ENCODE assay signal across 9 cellular contexts in genomic region chr7:3399858-3400257, GRCh38.
DNase-seq lines count a peak whose midpoint lies in the region; ATAC-seq and TF ChIP-seq lines count a peak whose summit lies in the region.
"Had no signal": no experiment of that assay in that cellular context is flagged by ENCODE, and none has a peak within 500 bp of the region (broad histone marks: within the 10 kb centered on the region; RNA-seq: fewer than 3 reads in every experiment).

No MANE protein-coding gene starts in this region.

- no peak overlapping the region for H3K27ac ChIP-seq in AG04450 (ENCODE audit: low read depth, low read length)
- no peak overlapping the region for H3K27ac ChIP-seq in iPS DF 6.9 (ENCODE audit: low read length)
- H3K27ac ChIP-seq in vagina, result no peak overlapping the region
- H3K27ac ChIP-seq: ovary had no signal

- no CpG with 5 or more reads among the region's 2 CpGs for WGBS in iPS DF 6.9 (ENCODE audit: insufficient coverage, insufficient read length)

- POLR2A ChIA-PET in AG04450 (lab: Yijun Ruan, JAX), result no interaction called here

- H3K36me3 ChIP-seq in iPS DF 6.9 (ENCODE audit: control insufficient read depth, insufficient read depth, low read length) (no peaks in the 10 kb centered on the region), vagina (no peaks in the 10 kb centered on the region)
- H3K36me3 ChIP-seq: ovary had no signal

- intact Hi-C loops in vagina (cut with DNase I), result no loop called here

- ATAC-seq in GM18858 (IDR thresholded peaks at IDR 0.05; ENCODE audit: unreplicated experiment), result no peak

- in situ Hi-C loops in GM13976 (cut with MboI; ENCODE audit: low sequenced_read_pairs, unreplicated experiment), result no loop called here

- H3K27me3 ChIP-seq in AG04450 (ENCODE audit: control insufficient read depth, insufficient read depth, low read length) (no peaks in the 10 kb centered on the region), iPS DF 6.9 (ENCODE audit: control insufficient read depth, insufficient read depth, low read length) (no peaks in the 10 kb centered on the region), vagina (no peaks in the 10 kb centered on the region)
- H3K27me3 ChIP-seq: ovary had no signal

- CTCF ChIA-PET in AG04450 (lab: Charles Lee), result interaction anchor here (1.1 to 1.5 kb wide), 2 partner anchors 20 to 535 kb away, joined by 3 to 6 read pairs; no protein-coding TSS in a partner anchor

- no peak for TF ChIP-seq POLR2A in vagina (IDR thresholded peaks at IDR 0.05)

- H3K4me3 ChIP-seq in AG04450 (ENCODE audit: low read depth, low read length), result no peak overlapping the region
- no peak overlapping the region for H3K4me3 ChIP-seq in iPS DF 6.9 (ENCODE audit: low read length)
- no peak overlapping the region for H3K4me3 ChIP-seq in vagina
- H3K4me3 ChIP-seq: ovary had no signal

- DNase-seq in AG04450 (ENCODE audit: low read depth, low spot score), result no peak
- DNase-seq in H4 (ENCODE audit: low spot score), result peak; percentile 71
- peak; percentile 24 for DNase-seq in SHP77 treated with DMSO at 0.1 percent for 48 hours (lab: John Stamatoyannopoulos, UW)
- DNase-seq in iPS DF 6.9 (ENCODE audit: low read depth, low spot score), result peak; percentile 88
- no peak for DNase-seq in GM13976 (ENCODE audit: low spot score)
- DNase-seq in NCI-H2196 (lab: John Stamatoyannopoulos, UW; ENCODE audit: unreplicated experiment), result no peak
- no peak for DNase-seq in vagina (ENCODE audit: extremely low spot score in 2 of 2)
- DNase-seq: ovary had no signal

- H3K9me3 ChIP-seq in AG04450 (ENCODE audit: control insufficient read depth, insufficient read depth, low read length) (no peaks in the 10 kb centered on the region), iPS DF 6.9 (ENCODE audit: control insufficient read depth, insufficient read depth, low read length) (no peaks in the 10 kb centered on the region), vagina (peaks cover 14% of the 10 kb centered on the region)
- H3K9me3 ChIP-seq: ovary had no signal

- H3K4me1 ChIP-seq in iPS DF 6.9 (ENCODE audit: control insufficient read depth, insufficient read depth, low read length) (peaks cover 1% of the 10 kb centered on the region; the same call in 1 of the 2 replicates), vagina (no peaks in the 10 kb centered on the region)

- TF ChIP-seq CTCF in AG04450 (IDR thresholded peaks at IDR 0.05; ENCODE audit: low read depth, low read length) (peak; percentile 29; the same call in 1 of the 2 replicates), GM13976 (IDR thresholded peaks at IDR 0.05; ENCODE audit: borderline replicate concordance, control extremely low read depth, extremely low read depth, insufficient read depth, missing control alignments) (no peak), vagina (IDR thresholded peaks at IDR 0.05) (no peak)

Comparison
In these comparisons a context has a peak if more than half of its experiments do, and no peak if none do; other contexts are left out.
1. DNase-seq: peak in H4 (single experiment), SHP77 treated with DMSO at 0.1 percent for 48 hours (single experiment) and iPS DF 6.9 (single experiment); none in AG04450 (single experiment), GM13976 (single experiment), NCI-H2196 (single experiment) and vagina (0 of 2).